In genomic region chr5:66987540-66987939, GRCh38 we compare ENCODE assay signal across 14 cellular contexts.
A peak's percentile ranks its signal among the peaks of the same experiment; 100 is the strongest.
DNase-seq lines count a peak whose midpoint lies in the region; ATAC-seq, FAIRE-seq and TF ChIP-seq lines count a peak whose summit lies in the region.
"Had no signal": no experiment of that assay in that cellular context is flagged by ENCODE, and none has a peak within 500 bp of the region (broad histone marks: within the 10 kb centered on the region; RNA-seq: fewer than 3 reads in every experiment).

No MANE protein-coding gene starts in this region.

- TF ChIP-seq RAD21 in SK-N-SH (IDR thresholded peaks at IDR 0.05; ENCODE audit: low read length): no peak

- H3K36me3 ChIP-seq in SK-N-SH (replicated peaks in 1 of 2; ENCODE audit: control insufficient read depth in 1 of 2, insufficient read depth in 2 of 2, low read length in 1 of 2) (no peaks in the 10 kb centered on the region), right lobe of liver (no peaks in the 10 kb centered on the region), vagina (no peaks in the 10 kb centered on the region)
- H3K36me3 ChIP-seq: BLaER1 had no signal

- WGBS in SK-N-SH (ENCODE audit: low lambda C conversion rate): 77% methylated on average over 3 of the region's 3 CpGs
- WGBS in right lobe of liver (ENCODE audit: insufficient coverage, low coverage, low lambda C conversion rate, missing lambda C conversion rate): 16% methylated on average over 3 of the region's 3 CpGs

- no peak overlapping the region for H2AFZ ChIP-seq in SK-N-SH (ENCODE audit: low read depth)

- DNase-seq in SK-N-SH (no peak), right lobe of liver (no peak), vagina (ENCODE audit: extremely low spot score in 2 of 2) (no peak), ureter (ENCODE audit: low spot score) (no peak), KBM-7 (no peak), sciatic nerve (ENCODE audit: low spot score) (no peak)
- DNase-seq: Caco-2, GF-D8, GOT3, H9 had no signal

- no peak overlapping the region for H3K4me2 ChIP-seq in SK-N-SH
- H3K4me2 ChIP-seq: BLaER1 had no signal

- intact Hi-C loops in right lobe of liver (cut with DNase I): no loop called here
- intact Hi-C loops in vagina (cut with DNase I): no loop called here
- intact Hi-C loops in sciatic nerve (cut with DNase I): no loop called here

- no peak for TF ChIP-seq CTCF in SK-N-SH (IDR thresholded peaks at IDR 0.05)
- TF ChIP-seq CTCF in right lobe of liver (IDR thresholded peaks at IDR 0.05): no peak
- TF ChIP-seq CTCF in vagina (IDR thresholded peaks at IDR 0.05): no peak

- POLR2A ChIA-PET in SK-N-SH (lab: Yijun Ruan, JAX): no interaction called here

- H3K4me1 ChIP-seq in SK-N-SH (ENCODE audit: control insufficient read depth in 1 of 2, insufficient read depth in 2 of 2, low read depth in 1 of 2, low read length in 1 of 2): no peaks in the 10 kb centered on the region; a peak in 2 of 4 replicates
- H3K4me1 ChIP-seq in right lobe of liver: peaks cover 0 to 18% (median 7%) of the 10 kb centered on the region in 4 donors
- H3K4me1 ChIP-seq in vagina: peaks cover 11% of the 10 kb centered on the region

- no peak overlapping the region; a peak in 1 of 4 replicates for H3K4me3 ChIP-seq in SK-N-SH (ENCODE audit: low read depth in 2 of 2, low read length in 1 of 2)
- H3K4me3 ChIP-seq in right lobe of liver: peak overlapping the region in 1 of 3 donors; percentile 5
- H3K4me3 ChIP-seq in vagina: no peak overlapping the region
- H3K4me3 ChIP-seq: BLaER1 had no signal

- no peak for TF ChIP-seq EP300 in SK-N-SH (IDR thresholded peaks at IDR 0.05; ENCODE audit: borderline replicate concordance in 1 of 2, low read depth in 1 of 2, low read length in 1 of 2)

- CTCF ChIA-PET in SK-N-SH (lab: Yijun Ruan, JAX): interaction anchor here (0.6 to 5.4 kb wide), 41 partner anchors 8 to 227 kb away, joined by 3 to 52 read pairs (median 4); no protein-coding TSS in a partner anchor

- in situ Hi-C loops in KBM-7 (cut with MboI; ENCODE audit: low pct_unique_long_range_greater_than_20kb, low sequenced_read_pairs): no loop called here

- H3K27me3 ChIP-seq in SK-N-SH (ENCODE audit: insufficient read depth) (no peaks in the 10 kb centered on the region), right lobe of liver (no peaks in the 10 kb centered on the region), vagina (no peaks in the 10 kb centered on the region)
- H3K27me3 ChIP-seq: BLaER1 had no signal

- peak; percentile 89 for FAIRE-seq in islet of Langerhans (lab: Jason Lieb, UNC)

- H3K9me3 ChIP-seq in SK-N-SH: no peaks in the 10 kb centered on the region
- H3K9me3 ChIP-seq in right lobe of liver: no peaks in the 10 kb centered on the region
- no peaks in the 10 kb centered on the region for H3K9me3 ChIP-seq in vagina
- H3K9me3 ChIP-seq: BLaER1, Caco-2 had no signal

- H3K27ac ChIP-seq in SK-N-SH (ENCODE audit: low read depth in 2 of 2, low read length in 1 of 2): no peak overlapping the region
- peak overlapping the region in 2 of 3 donors; percentile 24 to 38 for H3K27ac ChIP-seq in right lobe of liver
- peak overlapping the region; percentile 13 for H3K27ac ChIP-seq in vagina
- H3K27ac ChIP-seq: 22Rv1, BLaER1 had no signal

- H3K9me2 ChIP-seq in SK-N-SH: no peaks in the 10 kb centered on the region

- no peak overlapping the region for H3K9ac ChIP-seq in SK-N-SH
- H3K9ac ChIP-seq: BLaER1 had no signal

- TF ChIP-seq POLR2A in right lobe of liver (IDR thresholded peaks at IDR 0.05) (no peak), vagina (IDR thresholded peaks at IDR 0.05) (no peak)

- H3K79me2 ChIP-seq in SK-N-SH (ENCODE audit: insufficient read depth): no peaks in the 10 kb centered on the region

- no peaks in the 10 kb centered on the region for H4K20me1 ChIP-seq in SK-N-SH (ENCODE audit: insufficient read depth)
- H4K20me1 ChIP-seq: BLaER1 had no signal

- no peaks in the 10 kb centered on the region for H3F3A ChIP-seq in SK-N-SH (replicated peaks; ENCODE audit: insufficient read depth)

- ATAC-seq in SK-N-SH treated with all-trans-retinoic acid at 6 μM for 48 hours: peak; percentile 22; the same call in 1 of the 3 replicates
- ATAC-seq in right lobe of liver: peak; percentile 59 to 72 (median 62)
- no peak for ATAC-seq in sciatic nerve

TF ChIP-seq in SK-N-SH treated with all-trans-retinoic acid at 6 μM for 48 hours, 23 proteins besides CTCF, POLR2A, EP300 and RAD21 (continues in another document):
- TF ChIP-seq ZNF70 (CRISPR knock-in tag; IDR thresholded peaks at IDR 0.05) (no peak), BACH2 (CRISPR knock-in tag; IDR thresholded peaks at IDR 0.05; ENCODE audit: borderline replicate concordance) (no peak), TCF4 (CRISPR knock-in tag; IDR thresholded peaks at IDR 0.05; ENCODE audit: borderline replicate concordance) (no peak), ARNTL (CRISPR knock-in tag; IDR thresholded peaks at IDR 0.05; ENCODE audit: borderline replicate concordance, low read depth) (no peak), ZFP30 (CRISPR knock-in tag; IDR thresholded peaks at IDR 0.05) (no peak), PPARA (CRISPR knock-in tag; IDR thresholded peaks at IDR 0.05; ENCODE audit: borderline replicate concordance) (no peak), ISL1 (CRISPR knock-in tag; IDR thresholded peaks at IDR 0.05) (no peak), ESRRG (CRISPR knock-in tag; IDR thresholded peaks at IDR 0.05) (no peak), ZC3H10 (CRISPR knock-in tag; IDR thresholded peaks at IDR 0.05) (no peak), ZNF8 (CRISPR knock-in tag; IDR thresholded peaks at IDR 0.05) (no peak)
- TF ChIP-seq, protein P1, sequence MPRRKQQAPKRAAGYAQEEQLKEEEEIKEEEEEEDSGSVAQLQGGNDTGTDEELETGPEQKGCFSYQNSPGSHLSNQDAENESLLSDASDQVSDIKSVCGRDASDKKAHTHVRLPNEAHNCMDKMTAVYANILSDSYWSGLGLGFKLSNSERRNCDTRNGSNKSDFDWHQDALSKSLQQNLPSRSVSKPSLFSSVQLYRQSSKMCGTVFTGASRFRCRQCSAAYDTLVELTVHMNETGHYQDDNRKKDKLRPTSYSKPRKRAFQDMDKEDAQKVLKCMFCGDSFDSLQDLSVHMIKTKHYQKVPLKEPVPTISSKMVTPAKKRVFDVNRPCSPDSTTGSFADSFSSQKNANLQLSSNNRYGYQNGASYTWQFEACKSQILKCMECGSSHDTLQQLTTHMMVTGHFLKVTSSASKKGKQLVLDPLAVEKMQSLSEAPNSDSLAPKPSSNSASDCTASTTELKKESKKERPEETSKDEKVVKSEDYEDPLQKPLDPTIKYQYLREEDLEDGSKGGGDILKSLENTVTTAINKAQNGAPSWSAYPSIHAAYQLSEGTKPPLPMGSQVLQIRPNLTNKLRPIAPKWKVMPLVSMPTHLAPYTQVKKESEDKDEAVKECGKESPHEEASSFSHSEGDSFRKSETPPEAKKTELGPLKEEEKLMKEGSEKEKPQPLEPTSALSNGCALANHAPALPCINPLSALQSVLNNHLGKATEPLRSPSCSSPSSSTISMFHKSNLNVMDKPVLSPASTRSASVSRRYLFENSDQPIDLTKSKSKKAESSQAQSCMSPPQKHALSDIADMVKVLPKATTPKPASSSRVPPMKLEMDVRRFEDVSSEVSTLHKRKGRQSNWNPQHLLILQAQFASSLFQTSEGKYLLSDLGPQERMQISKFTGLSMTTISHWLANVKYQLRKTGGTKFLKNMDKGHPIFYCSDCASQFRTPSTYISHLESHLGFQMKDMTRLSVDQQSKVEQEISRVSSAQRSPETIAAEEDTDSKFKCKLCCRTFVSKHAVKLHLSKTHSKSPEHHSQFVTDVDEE (CRISPR knock-in tag; IDR thresholded peaks at IDR 0.05): no peak

TF ChIP-seq in SK-N-SH, 30 proteins besides CTCF, POLR2A, EP300 and RAD21:
- TF ChIP-seq GATA2 (CRISPR knock-in tag; IDR thresholded peaks at IDR 0.05) (no peak), POLR2AphosphoS5 (IDR thresholded peaks at IDR 0.05; ENCODE audit: low read depth, low read length) (no peak), REST (IDR thresholded peaks at IDR 0.05; ENCODE audit: low read depth, low read length) (no peak), CHD2 (IDR thresholded peaks at IDR 0.05; ENCODE audit: low read length, partially characterized antibody) (no peak), TEAD4 (IDR thresholded peaks at IDR 0.05; ENCODE audit: borderline replicate concordance, insufficient read depth) (no peak), SMC3 (IDR thresholded peaks at IDR 0.05; ENCODE audit: low read depth, low read length) (no peak), TAF1 (IDR thresholded peaks at IDR 0.05; ENCODE audit: borderline replicate concordance, low read depth, low read length) (no peak)
TF ChIP-seq in SK-N-SH: peak in this region for 0.

Comparison
In these comparisons a context has a peak if more than half of its experiments do, and no peak if none do; other contexts are left out.
1. H3K27ac ChIP-seq: peak in right lobe of liver (2 of 3) and vagina (single experiment); none in SK-N-SH (0 of 2).